11 cellular contexts compared by ENCODE assay signal in the genomic region with DNA sequence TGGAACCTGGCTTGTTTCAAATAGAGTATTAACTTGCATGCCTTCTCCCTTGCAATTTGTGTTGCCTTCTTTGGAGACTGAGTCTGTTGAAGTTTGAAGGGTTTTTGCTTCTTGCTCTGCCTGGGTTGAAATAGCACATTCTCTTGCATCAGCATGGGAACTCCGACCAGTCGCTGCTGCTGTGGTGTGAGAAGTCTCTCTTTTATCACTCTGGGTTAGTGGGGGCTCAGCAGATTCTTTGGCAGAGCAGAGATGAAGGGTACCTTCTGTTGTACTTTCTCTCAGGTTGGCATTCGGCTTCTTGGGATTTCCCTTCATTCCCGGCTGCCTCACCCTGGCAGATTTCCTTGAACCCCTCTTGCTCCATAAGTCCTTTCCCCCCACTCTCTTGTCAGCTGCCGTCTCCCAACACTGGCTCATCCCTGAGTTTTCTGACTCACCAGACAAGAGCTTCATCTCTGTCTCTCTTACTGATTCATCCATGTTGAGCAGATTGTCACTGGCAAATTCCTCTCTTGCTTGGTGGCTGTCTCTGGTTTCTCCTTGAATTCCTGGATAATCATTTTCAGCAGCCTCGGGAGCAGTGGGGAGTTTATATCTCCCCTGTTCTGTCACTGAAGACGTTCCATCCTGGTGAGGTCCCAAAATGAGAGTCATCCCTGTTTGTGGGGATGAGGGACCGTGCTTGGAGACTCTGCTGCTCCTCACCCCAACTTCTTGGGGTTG. TPM values are rescaled to one million over a fixed set of nuclear protein-coding genes. Genes with fewer than 3 reads are reported as not detected.
DNase-seq lines count a peak whose midpoint lies in the region; ATAC-seq, FAIRE-seq and TF ChIP-seq lines count a peak whose summit lies in the region.
"Had no signal": no experiment of that assay in that cellular context is flagged by ENCODE, and none has a peak within 500 bp of the region (broad histone marks: within the 10 kb centered on the region; RNA-seq: fewer than 3 reads in every experiment).

No MANE protein-coding gene starts in this region.

- H3K9me3 ChIP-seq in A549 = 0 out of 3 replicates have a peak, but pooled peaks cover 4% of the 10 kb centered on the region
- H3K9me3 ChIP-seq: uterus had no signal

- H3K4me3 ChIP-seq in A549 = peak overlapping the region; percentile 58
- H3K4me3 ChIP-seq: uterus had no signal

- CTCF ChIA-PET in A549 (lab: Yijun Ruan, JAX) = interaction anchor here (0.7 to 0.8 kb wide), 2 partner anchors 13 to 41 kb away, joined by 3 to 4 read pairs; no protein-coding TSS in a partner anchor
- CTCF ChIA-PET in HEK293T (lab: Yijun Ruan, JAX) = no interaction called here

- peak; percentile 64 to 77 for DNase-seq in A549 (ENCODE audit: low read depth in 1 of 2, low spot score in 1 of 2)
- peak; percentile 82 for DNase-seq in HCEC 1CT
- peak; percentile 69 for DNase-seq in astrocyte of the hippocampus (ENCODE audit: low read depth, low spot score)
- DNase-seq in kidney tubule cell (ENCODE audit: low spot score) = peak; percentile 93
- DNase-seq in NCI-H2029 (lab: John Stamatoyannopoulos, UW) = no peak
- DNase-seq in HEK293T (ENCODE audit: extremely low spot score) = no peak
- DNase-seq: stimulated activated CD4-positive, alpha-beta T cell treated with anti-CD3 and anti-CD28 coated beads, Interleukin-15, amount 100 ng/mL, for 24 hours; uterus had no signal

- peak overlapping the region; percentile 74 for H3K4me2 ChIP-seq in A549

- TF ChIP-seq EP300 in A549 (IDR thresholded peaks at IDR 0.05) = no peak

- TF ChIP-seq RAD21 in A549 (conservative IDR thresholded peaks at IDR 0.05 in 1 of 2, IDR thresholded peaks at IDR 0.05 in 1 of 2) = no peak

- peak overlapping the region; percentile 80 to 91 for H3K27ac ChIP-seq in A549
- H3K27ac ChIP-seq: uterus had no signal

- peaks cover 36% of the 10 kb centered on the region for H3K4me1 ChIP-seq in A549
- H3K4me1 ChIP-seq: uterus had no signal

- no peak for TF ChIP-seq CTCF in A549 (IDR thresholded peaks at IDR 0.05)

- ATAC-seq in A549 = peak; percentile 72 to 79
- no peak for ATAC-seq in HG03354 (IDR thresholded peaks at IDR 0.05; ENCODE audit: poor library complexity, severe bottlenecking, unreplicated experiment)
- no peak for ATAC-seq in GM18511 (IDR thresholded peaks at IDR 0.05; ENCODE audit: unreplicated experiment)

- POLR2A ChIA-PET in A549 (lab: Yijun Ruan, JAX) = interaction anchor here (0.6 to 1.2 kb wide), 3 partner anchors 32 to 98 kb away, joined by 3 to 4 read pairs (median 3); no protein-coding TSS in a partner anchor
- POLR2A ChIA-PET in HEK293T (lab: Yijun Ruan, JAX) = no interaction called here

- 3% methylated on average over 8 of the region's 8 CpGs for WGBS in A549 (ENCODE audit: missing lambda C conversion rate)

- TF ChIP-seq POLR2A in A549 (IDR thresholded peaks at IDR 0.05; ENCODE audit: low read length) = no peak

- FAIRE-seq in A549 (lab: Jason Lieb, UNC) = no peak
- FAIRE-seq: GM19239 had no signal

TF ChIP-seq in A549, 52 proteins besides CTCF, POLR2A, EP300 and RAD21:
- TF ChIP-seq HOXA7 (CRISPR knock-in tag; IDR thresholded peaks at IDR 0.05) (no peak), FOSL2 (IDR thresholded peaks at IDR 0.05) (peak; percentile 56; the same call in 1 of the 2 replicates), FOSL2 (CRISPR knock-in tag; IDR thresholded peaks at IDR 0.05) (peak; percentile 61), JUNB (IDR thresholded peaks at IDR 0.05) (peak; percentile 31; the same call in 1 of the 2 replicates)

TF ChIP-seq in HEK293T, 16 proteins besides CTCF, POLR2A, EP300 and RAD21:
- TF ChIP-seq SP1 (IDR thresholded peaks at IDR 0.05) (no peak), FOXM1 (IDR thresholded peaks at IDR 0.05; ENCODE audit: borderline replicate concordance) (no peak), ARNT (IDR thresholded peaks at IDR 0.05) (no peak), ELF4 (IDR thresholded peaks at IDR 0.05) (no peak), TARDBP (IDR thresholded peaks at IDR 0.05) (no peak), SUZ12 (IDR thresholded peaks at IDR 0.05) (no peak), LEF1 (IDR thresholded peaks at IDR 0.05; ENCODE audit: borderline replicate concordance) (no peak), FOXK2 (IDR thresholded peaks at IDR 0.05) (no peak), CTBP1 (IDR thresholded peaks at IDR 0.05; ENCODE audit: borderline replicate concordance) (no peak), ZNF384 (IDR thresholded peaks at IDR 0.05) (no peak), NFRKB (IDR thresholded peaks at IDR 0.05) (no peak), L3MBTL2 (conservative IDR thresholded peaks at IDR 0.05) (no peak), BHLHE40 (IDR thresholded peaks at IDR 0.05; ENCODE audit: borderline replicate concordance) (no peak)

RNA-seq across cellular contexts. Expression of gene ALPK2, which starts 49.9 kb away (rescaled TPM):
- polyA plus RNA-seq in A549 (2011; rRNA removed) = 19.2 and 22.0 TPM in 2 replicates
- polyA plus RNA-seq in A549 (2012; cell fraction: cytosol; rRNA removed) = 3.9 and 4.3 TPM in 2 replicates
- polyA plus RNA-seq in A549 (2012; cell fraction: nucleus; rRNA removed) = 9.3 and 15.0 TPM in 2 replicates
- polyA plus RNA-seq in A549 (2017; fragmentation: RNase III; extraction: RNeasy Plus Mini Kit Qiagen cat#74134 plus additional on column Dnase treatment) = 39.0 to 43.8 TPM (median 41.2 TPM) in 3 replicates
- polyA minus RNA-seq in A549 (2011; rRNA and poly(A)+ RNA removed) = 25.5 and 25.8 TPM in 2 replicates

Comparison
In these comparisons a context has a peak if more than half of its experiments do, and no peak if none do; other contexts are left out.
1. ATAC-seq: peak in A549 (2 of 2); none in HG03354 (single experiment) and GM18511 (single experiment).
2. DNase-seq: peak in A549 (2 of 2), HCEC 1CT (single experiment), astrocyte of the hippocampus (single experiment) and kidney tubule cell (single experiment); none in NCI-H2029 (single experiment) and HEK293T (single experiment).